Comparison of ENCODE assay signal across 16 cellular contexts in the genomic region with DNA sequence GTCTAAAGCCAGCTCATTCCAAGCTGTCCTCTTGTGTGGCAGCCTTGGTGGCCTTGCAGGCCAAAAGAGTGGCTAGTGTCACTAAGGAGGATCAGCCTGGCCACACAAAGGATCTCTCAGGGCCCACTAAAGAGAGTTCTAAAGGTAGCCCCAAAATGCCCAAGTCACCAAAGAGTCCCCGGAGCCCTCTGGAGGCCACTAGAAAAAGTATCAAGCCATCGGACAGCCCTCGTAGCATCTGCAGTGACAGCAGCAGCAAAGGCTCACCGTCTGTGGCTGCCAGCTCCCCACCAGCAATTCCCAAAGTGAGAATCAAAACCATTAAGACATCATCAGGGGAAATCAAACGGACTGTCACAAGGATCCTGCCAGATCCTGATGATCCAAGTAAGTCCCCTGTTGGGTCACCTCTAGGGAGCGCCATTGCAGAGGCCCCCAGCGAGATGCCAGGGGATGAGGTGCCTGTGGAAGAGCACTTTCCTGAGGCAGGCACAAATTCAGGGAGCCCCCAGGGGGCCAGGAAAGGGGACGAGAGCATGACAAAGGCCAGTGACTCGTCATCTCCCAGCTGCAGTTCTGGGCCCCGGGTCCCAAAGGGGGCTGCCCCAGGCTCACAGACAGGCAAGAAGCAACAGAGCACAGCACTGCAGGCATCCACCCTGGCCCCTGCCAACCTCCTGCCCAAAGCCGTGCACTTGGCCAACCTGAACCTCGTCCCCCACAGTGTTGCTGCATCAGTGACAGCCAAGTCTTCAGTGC. TPM values are rescaled to one million over a fixed set of nuclear protein-coding genes. Genes with fewer than 3 reads are reported as not detected.
A peak's percentile ranks its signal among the peaks of the same experiment; 100 is the strongest.
DNase-seq lines count a peak whose midpoint lies in the region; ATAC-seq and TF ChIP-seq lines count a peak whose summit lies in the region.
"Had no signal": no experiment of that assay in that cellular context is flagged by ENCODE, and none has a peak within 500 bp of the region (broad histone marks: within the 10 kb centered on the region; RNA-seq: fewer than 3 reads in every experiment).

No MANE protein-coding gene starts in this region.

- peaks cover 11% of the 10 kb centered on the region for H3K4me1 ChIP-seq in OCI-LY1 (ENCODE audit: insufficient read depth, low read length, severe bottlenecking)

- no peak overlapping the region for H3K4me3 ChIP-seq in OCI-LY1 (ENCODE audit: low read depth, low read length, poor library complexity, severe bottlenecking)
- H3K4me3 ChIP-seq: spleen, vagina had no signal

- no peaks in the 10 kb centered on the region for H3K27me3 ChIP-seq in OCI-LY1 (ENCODE audit: insufficient read depth, low read length)
- H3K27me3 ChIP-seq: spleen, vagina had no signal

- H3K9me2 ChIP-seq in OCI-LY1 (ENCODE audit: low read depth, low read length) = no peaks in the 10 kb centered on the region

- no peak overlapping the region for H2AFZ ChIP-seq in OCI-LY1 (ENCODE audit: low read length)

- peak; percentile 27; the same call in 1 of the 2 replicates for TF ChIP-seq CTCF in OCI-LY1 (IDR thresholded peaks at IDR 0.05; ENCODE audit: low read length)

- H3K9me3 Mint-ChIP-seq in activated naive CD8-positive, alpha-beta T cell treated with anti-CD3 and anti-CD28 coated beads, Interleukin-2, amount 50 U/mL, for 24 hours = no peaks in the 10 kb centered on the region
- H3K9me3 Mint-ChIP-seq in activated naive CD8-positive, alpha-beta T cell treated with anti-CD3 and anti-CD28 coated beads for 36 hours = no peaks in the 10 kb centered on the region
- no peaks in the 10 kb centered on the region for H3K9me3 Mint-ChIP-seq in stimulated activated effector memory CD8-positive, alpha-beta T cell treated with anti-CD3 and anti-CD28 coated beads, Interleukin-12 subunit alpha, Interleukin-12 subunit beta, amount 100 ng/mL, for 72 hours
- H3K9me3 Mint-ChIP-seq: activated naive CD4-positive, alpha-beta T cell treated with anti-CD3 and anti-CD28 coated beads, Interleukin-2, amount 10 ng/mL, durations not matched to agents 7 days and 5 days had no signal

- H3K9me3 ChIP-seq in OCI-LY1 (ENCODE audit: low read length) = no peaks in the 10 kb centered on the region
- H3K9me3 ChIP-seq: spleen, vagina had no signal

- peaks cover 41% of the 10 kb centered on the region for H3K4me1 Mint-ChIP-seq in activated naive CD8-positive, alpha-beta T cell treated with anti-CD3 and anti-CD28 coated beads, Interleukin-2, amount 50 U/mL, for 24 hours
- peaks cover 41% of the 10 kb centered on the region for H3K4me1 Mint-ChIP-seq in activated naive CD8-positive, alpha-beta T cell treated with anti-CD3 and anti-CD28 coated beads for 36 hours
- H3K4me1 Mint-ChIP-seq in stimulated activated effector memory CD8-positive, alpha-beta T cell treated with anti-CD3 and anti-CD28 coated beads, Interleukin-12 subunit alpha, Interleukin-12 subunit beta, amount 100 ng/mL, for 72 hours = peaks cover 57% of the 10 kb centered on the region

- H3K9ac ChIP-seq in OCI-LY1 (ENCODE audit: low read length) = no peak overlapping the region

- no peaks in the 10 kb centered on the region for H4K20me1 ChIP-seq in OCI-LY1 (ENCODE audit: insufficient read depth, low read length)

- no peak for DNase-seq in activated naive CD8-positive, alpha-beta T cell treated with anti-CD3 and anti-CD28 coated beads, Interleukin-2, amount 50 U/mL, for 24 hours
- no peak for DNase-seq in activated naive CD8-positive, alpha-beta T cell treated with anti-CD3 and anti-CD28 coated beads for 36 hours
- no peak for DNase-seq in stimulated activated effector memory CD8-positive, alpha-beta T cell treated with anti-CD3 and anti-CD28 coated beads, Interleukin-12 subunit alpha, Interleukin-12 subunit beta, amount 100 ng/mL, for 72 hours (ENCODE audit: low spot score in 2 of 2)
- no peak for DNase-seq in SW480 (ENCODE audit: low spot score)
- DNase-seq in stimulated activated CD4-positive, alpha-beta T cell treated with anti-CD3 and anti-CD28 coated beads, Interleukin-2, amount 100 ng/mL, for 24 hours = no peak
- DNase-seq: activated naive CD4-positive, alpha-beta T cell treated with anti-CD3 and anti-CD28 coated beads, Interleukin-2, amount 10 ng/mL, durations not matched to agents 7 days and 5 days; effector CD4-positive, alpha-beta T cell; foreskin fibroblast; GDM1; NCI-H2029; NCI-H69; spleen had no signal

- H3F3A ChIP-seq in OCI-LY1 (ENCODE audit: insufficient read depth, low read length) = no peaks in the 10 kb centered on the region

- no peak overlapping the region for H3K27ac Mint-ChIP-seq in activated naive CD8-positive, alpha-beta T cell treated with anti-CD3 and anti-CD28 coated beads, Interleukin-2, amount 50 U/mL, for 24 hours
- H3K27ac Mint-ChIP-seq in activated naive CD8-positive, alpha-beta T cell treated with anti-CD3 and anti-CD28 coated beads for 36 hours = no peak overlapping the region
- peak overlapping the region; percentile 48 for H3K27ac Mint-ChIP-seq in stimulated activated effector memory CD8-positive, alpha-beta T cell treated with anti-CD3 and anti-CD28 coated beads, Interleukin-12 subunit alpha, Interleukin-12 subunit beta, amount 100 ng/mL, for 72 hours
- H3K27ac Mint-ChIP-seq: activated naive CD4-positive, alpha-beta T cell treated with anti-CD3 and anti-CD28 coated beads, Interleukin-2, amount 10 ng/mL, durations not matched to agents 7 days and 5 days had no signal

- H3K36me3 ChIP-seq in OCI-LY1 (ENCODE audit: insufficient read depth, low read length) = peaks cover 78% of the 10 kb centered on the region

- no peak overlapping the region for H3K27ac ChIP-seq in OCI-LY1 (ENCODE audit: low read depth, low read length, poor library complexity, severe bottlenecking)
- H3K27ac ChIP-seq: vagina had no signal

- H3K36me3 Mint-ChIP-seq in activated naive CD8-positive, alpha-beta T cell treated with anti-CD3 and anti-CD28 coated beads, Interleukin-2, amount 50 U/mL, for 24 hours (ENCODE audit: low read depth) = peaks cover 54% of the 10 kb centered on the region
- peaks cover 26% of the 10 kb centered on the region for H3K36me3 Mint-ChIP-seq in activated naive CD8-positive, alpha-beta T cell treated with anti-CD3 and anti-CD28 coated beads for 36 hours
- peaks cover 83% of the 10 kb centered on the region for H3K36me3 Mint-ChIP-seq in stimulated activated effector memory CD8-positive, alpha-beta T cell treated with anti-CD3 and anti-CD28 coated beads, Interleukin-12 subunit alpha, Interleukin-12 subunit beta, amount 100 ng/mL, for 72 hours

- H3K79me2 ChIP-seq in OCI-LY1 (ENCODE audit: insufficient read depth, low read length) = peaks cover 21% of the 10 kb centered on the region

- H3K4me3 Mint-ChIP-seq in activated naive CD8-positive, alpha-beta T cell treated with anti-CD3 and anti-CD28 coated beads, Interleukin-2, amount 50 U/mL, for 24 hours = no peak overlapping the region
- no peak overlapping the region for H3K4me3 Mint-ChIP-seq in activated naive CD8-positive, alpha-beta T cell treated with anti-CD3 and anti-CD28 coated beads for 36 hours
- no peak overlapping the region for H3K4me3 Mint-ChIP-seq in stimulated activated effector memory CD8-positive, alpha-beta T cell treated with anti-CD3 and anti-CD28 coated beads, Interleukin-12 subunit alpha, Interleukin-12 subunit beta, amount 100 ng/mL, for 72 hours
- H3K4me3 Mint-ChIP-seq: activated naive CD4-positive, alpha-beta T cell treated with anti-CD3 and anti-CD28 coated beads, Interleukin-2, amount 10 ng/mL, durations not matched to agents 7 days and 5 days had no signal

- H3K27me3 Mint-ChIP-seq in activated naive CD8-positive, alpha-beta T cell treated with anti-CD3 and anti-CD28 coated beads, Interleukin-2, amount 50 U/mL, for 24 hours = no peaks in the 10 kb centered on the region
- no peaks in the 10 kb centered on the region for H3K27me3 Mint-ChIP-seq in activated naive CD8-positive, alpha-beta T cell treated with anti-CD3 and anti-CD28 coated beads for 36 hours
- H3K27me3 Mint-ChIP-seq: activated naive CD4-positive, alpha-beta T cell treated with anti-CD3 and anti-CD28 coated beads, Interleukin-2, amount 10 ng/mL, durations not matched to agents 7 days and 5 days had no signal

- H3K4me2 ChIP-seq in OCI-LY1 (ENCODE audit: low read length) = no peak overlapping the region

- ATAC-seq in activated naive CD8-positive, alpha-beta T cell treated with anti-CD3 and anti-CD28 coated beads, Interleukin-2, amount 50 U/mL, for 24 hours = peak; percentile 27
- ATAC-seq in esophagus mucosa (peak; percentile 10), HG02973 (IDR thresholded peaks at IDR 0.05; ENCODE audit: unreplicated experiment) (no peak)
- ATAC-seq in stimulated activated effector memory CD8-positive, alpha-beta T cell treated with anti-CD3 and anti-CD28 coated beads, Interleukin-12 subunit alpha, Interleukin-12 subunit beta, amount 100 ng/mL, for 72 hours = no peak

RNA-seq across cellular contexts. Expression of gene ALPK3, which starts 33.5 kb away (rescaled TPM):
- total RNA-seq in activated naive CD8-positive, alpha-beta T cell treated with anti-CD3 and anti-CD28 coated beads for 36 hours = under 1 TPM; 0.04 to 0.06 TPM
- 5.5 TPM for total RNA-seq in esophagus mucosa

RNA-seq across cellular contexts. Expression of gene ZNF592, which starts 35.3 kb away (rescaled TPM):
- total RNA-seq in activated naive CD8-positive, alpha-beta T cell treated with anti-CD3 and anti-CD28 coated beads for 36 hours = 10 to 100 TPM; 24.5 to 26.5 TPM
- total RNA-seq in esophagus mucosa = 12.6 TPM

Comparison
In these comparisons a context has a peak if more than half of its experiments do, and no peak if none do; other contexts are left out.
1. ATAC-seq: peak in activated naive CD8-positive, alpha-beta T cell treated with anti-CD3 and anti-CD28 coated beads, Interleukin-2, amount 50 U/mL, for 24 hours (single experiment) and esophagus mucosa (single experiment); none in stimulated activated effector memory CD8-positive, alpha-beta T cell treated with anti-CD3 and anti-CD28 coated beads, Interleukin-12 subunit alpha, Interleukin-12 subunit beta, amount 100 ng/mL, for 72 hours (single experiment) and HG02973 (single experiment).